14 cellular contexts compared by ENCODE assay signal in genomic region chr3:13515036-13515435, GRCh38. TPM values are rescaled to one million over a fixed set of nuclear protein-coding genes. Genes with fewer than 3 reads are reported as not detected.
DNase-seq lines count a peak whose midpoint lies in the region; ATAC-seq and TF ChIP-seq lines count a peak whose summit lies in the region.
"Had no signal": no experiment of that assay in that cellular context is flagged by ENCODE, and none has a peak within 500 bp of the region (broad histone marks: within the 10 kb centered on the region; RNA-seq: fewer than 3 reads in every experiment).

No MANE protein-coding gene starts in this region.

- DNase-seq in left ventricle myocardium inferior (no peak), Right ventricle myocardium superior (no peak), neural crest cell (ENCODE audit: low read depth, low spot score) (no peak), SKM-1 (lab: John Stamatoyannopoulos, UW; ENCODE audit: unreplicated experiment) (no peak), WTC11 (ENCODE audit: low spot score) (no peak), erythroblast (lab: John Stamatoyannopoulos, UW) (no peak)
- DNase-seq: ACHN; CD4-positive, CD25-positive, alpha-beta regulatory T cell; DMS53; GF-D8; GOT3 had no signal

- H3K27me3 Mint-ChIP-seq in brain = peaks cover 3% of the 10 kb centered on the region
- no peaks in the 10 kb centered on the region for H3K27me3 Mint-ChIP-seq in neural crest cell (ENCODE audit: low read depth)
- no peaks in the 10 kb centered on the region; the same call in 1 of the 2 replicates for H3K27me3 Mint-ChIP-seq in WTC11 (ENCODE audit: low read depth)

- TF ChIP-seq CTCF in left ventricle myocardium inferior (IDR thresholded peaks at IDR 0.05; ENCODE audit: borderline replicate concordance) (no peak), brain (conservative IDR thresholded peaks at IDR 0.05) (no peak), neural crest cell (conservative IDR thresholded peaks at IDR 0.05) (no peak), WTC11 (IDR thresholded peaks at IDR 0.05) (no peak)

- peaks cover 4% of the 10 kb centered on the region for H3K36me3 Mint-ChIP-seq in brain
- no peaks in the 10 kb centered on the region for H3K36me3 Mint-ChIP-seq in neural crest cell (ENCODE audit: low read depth)
- H3K36me3 Mint-ChIP-seq in WTC11 = no peaks in the 10 kb centered on the region
- H3K36me3 Mint-ChIP-seq: CD4-positive, CD25-positive, alpha-beta regulatory T cell had no signal

- intact Hi-C loops in left ventricle myocardium inferior (cut with micrococcal nuclease) = no loop called here
- intact Hi-C loops in Right ventricle myocardium superior (cut with DNase I) = no loop called here

- TF ChIP-seq POLR2A in erythroblast (IDR thresholded peaks at IDR 0.05; ENCODE audit: low read length) = no peak

- CTCF ChIA-PET in WTC11 (lab: Charles Lee) = interaction anchor here (2.3 kb wide), 2 partner anchors 13 to 19 kb away, joined by 9 to 11 read pairs; no protein-coding TSS in a partner anchor

- peaks cover 19% of the 10 kb centered on the region for H3K4me1 Mint-ChIP-seq in brain
- H3K4me1 Mint-ChIP-seq in neural crest cell = peaks cover 13% of the 10 kb centered on the region
- H3K4me1 Mint-ChIP-seq in WTC11 = peaks cover 3% of the 10 kb centered on the region; the same call in 1 of the 2 replicates
- H3K4me1 Mint-ChIP-seq: CD4-positive, CD25-positive, alpha-beta regulatory T cell had no signal

- H3K27me3 ChIP-seq in left ventricle myocardium inferior (ENCODE audit: low read depth) = no peaks in the 10 kb centered on the region
- H3K27me3 ChIP-seq: BLaER1 treated with 17β-estradiol and CSF1 and Interleukin-3, amounts not matched to agents 10 nM and 100 nM had no signal

- ATAC-seq in Right ventricle myocardium superior (ENCODE audit: poor library complexity) = no peak
- no peak for ATAC-seq in WTC11

- no peak overlapping the region for H3K4me3 ChIP-seq in left ventricle myocardium inferior
- H3K4me3 ChIP-seq: BLaER1 treated with 17β-estradiol and CSF1 and Interleukin-3, amounts not matched to agents 10 nM and 100 nM; HAP-1 had no signal

- H3K36me3 ChIP-seq in left ventricle myocardium inferior = no peaks in the 10 kb centered on the region
- H3K36me3 ChIP-seq: BLaER1 treated with 17β-estradiol and CSF1 and Interleukin-3, amounts not matched to agents 10 nM and 100 nM; HAP-1 had no signal

- peaks cover 47% of the 10 kb centered on the region for H3K4me1 ChIP-seq in left ventricle myocardium inferior

- H3K4me3 Mint-ChIP-seq in brain (no peak overlapping the region), neural crest cell (no peak overlapping the region), WTC11 (no peak overlapping the region)
- H3K4me3 Mint-ChIP-seq: CD4-positive, CD25-positive, alpha-beta regulatory T cell had no signal

- H3K9me3 ChIP-seq in left ventricle myocardium inferior (replicated peaks) = no peaks in the 10 kb centered on the region
- H3K9me3 ChIP-seq: BLaER1 treated with 17β-estradiol and CSF1 and Interleukin-3, amounts not matched to agents 10 nM and 100 nM; HAP-1 had no signal

- POLR2A ChIA-PET in WTC11 (lab: Charles Lee) = no interaction called here

- H3K27ac Mint-ChIP-seq in brain (peak overlapping the region in 3 of 5 experiments; percentile 12 to 27 (median 13)), neural crest cell (ENCODE audit: unreplicated experiment) (peak overlapping the region; percentile 1), WTC11 (no peak overlapping the region)
- H3K27ac Mint-ChIP-seq: CD4-positive, CD25-positive, alpha-beta regulatory T cell had no signal

- H3K9me3 Mint-ChIP-seq in brain (peaks cover 0 to 5% (median 0%) of the 10 kb centered on the region in 5 experiments), neural crest cell (no peaks in the 10 kb centered on the region), WTC11 (no peaks in the 10 kb centered on the region)

- peak overlapping the region; percentile 93 for H3K27ac ChIP-seq in left ventricle myocardium inferior (replicated peaks)

TF ChIP-seq in WTC11, 78 proteins besides CTCF, POLR2A, EP300 and RAD21 (continues in another document):
- no peak for TF ChIP-seq ETV6 (CRISPR knock-in tag; IDR thresholded peaks at IDR 0.05)
- no peak for TF ChIP-seq ZMAT4 (CRISPR knock-in tag; IDR thresholded peaks at IDR 0.05)
- TF ChIP-seq SMAD4 (CRISPR knock-in tag; IDR thresholded peaks at IDR 0.05) = no peak
- no peak for TF ChIP-seq SP1 (CRISPR knock-in tag; conservative IDR thresholded peaks at IDR 0.05)
- no peak for TF ChIP-seq AR (CRISPR knock-in tag; IDR thresholded peaks at IDR 0.05)
- no peak for TF ChIP-seq FOXK1 (CRISPR knock-in tag; IDR thresholded peaks at IDR 0.05)
- no peak for TF ChIP-seq GRHL2 (CRISPR knock-in tag; IDR thresholded peaks at IDR 0.05; ENCODE audit: insufficient replicate concordance, severe bottlenecking)
- no peak for TF ChIP-seq ZNF317 (CRISPR knock-in tag; IDR thresholded peaks at IDR 0.05; ENCODE audit: borderline replicate concordance, low read depth)
- no peak for TF ChIP-seq ATF2 (CRISPR knock-in tag; IDR thresholded peaks at IDR 0.05; ENCODE audit: borderline replicate concordance, low read depth)
- TF ChIP-seq ZNF425 (CRISPR knock-in tag; conservative IDR thresholded peaks at IDR 0.05) = no peak
- TF ChIP-seq CREB1 (CRISPR knock-in tag; IDR thresholded peaks at IDR 0.05) = no peak
- no peak for TF ChIP-seq IRF2 (CRISPR knock-in tag; IDR thresholded peaks at IDR 0.05; ENCODE audit: borderline replicate concordance, low read depth)

RNA-seq across cellular contexts. Expression of gene FBLN2, which starts 33.9 kb away (rescaled TPM):
- total RNA-seq in left ventricle myocardium inferior = 56.7 TPM
- 69.7 TPM for total RNA-seq in Right ventricle myocardium superior
- polyA plus RNA-seq in brain (ENCODE audit: insufficient read depth, low read depth, low replicate concordance) = 3.6 TPM
- total RNA-seq in neural crest cell = 4.9 and 6.3 TPM in 2 replicates
- 20.7 to 35.2 TPM (median 31.3 TPM) in 3 replicates for total RNA-seq in WTC11 (2021)
- total RNA-seq: CD4-positive, CD25-positive, alpha-beta regulatory T cell had no signal
- polyA plus RNA-seq: CD4-positive, CD25-positive, alpha-beta regulatory T cell had no signal

RNA-seq across cellular contexts. Expression of gene HDAC11, which starts 34.9 kb away (rescaled TPM):
- 34.3 TPM for total RNA-seq in left ventricle myocardium inferior
- total RNA-seq in Right ventricle myocardium superior = 40.7 TPM
- 54.1 TPM for polyA plus RNA-seq in brain (ENCODE audit: insufficient read depth, low read depth, low replicate concordance)
- total RNA-seq in neural crest cell = 12.6 and 14.0 TPM in 2 replicates
- total RNA-seq in WTC11 (2021) = 11.5 to 12.5 TPM (median 12.0 TPM) in 3 replicates
